8 cellular contexts compared by ENCODE assay signal in the genomic region with DNA sequence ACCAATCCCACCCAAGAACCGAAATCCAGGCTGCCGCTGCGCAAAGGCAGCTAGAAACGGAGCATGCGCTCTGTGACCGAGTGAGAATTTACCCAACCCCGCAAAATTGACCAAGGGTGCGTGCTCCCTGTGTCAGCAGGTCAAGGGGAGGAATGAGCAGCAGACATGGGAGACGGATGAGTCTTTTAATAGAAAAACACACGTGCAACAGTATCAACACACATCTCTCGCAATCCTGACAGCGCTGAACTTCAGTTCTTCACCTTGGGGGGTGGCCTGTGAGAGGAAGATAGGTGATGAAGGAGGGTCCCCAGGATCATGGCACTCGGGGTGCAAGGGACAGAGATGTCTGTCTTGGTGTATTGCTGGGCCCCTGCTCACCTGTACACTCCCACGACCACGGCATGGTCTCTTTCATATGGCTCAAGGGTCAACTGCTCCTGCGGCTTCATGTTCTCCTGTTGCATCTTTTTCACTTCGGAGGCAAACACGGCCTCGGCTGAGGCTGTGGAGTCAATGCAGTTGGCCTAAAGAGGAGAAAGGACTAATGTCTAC. TPM values are rescaled to one million over a fixed set of nuclear protein-coding genes. Genes with fewer than 3 reads are reported as not detected.
DNase-seq lines count a peak whose midpoint lies in the region; ATAC-seq, FAIRE-seq and TF ChIP-seq lines count a peak whose summit lies in the region.

No MANE protein-coding gene starts in this region.

- no peaks in the 10 kb centered on the region for H3K27me3 ChIP-seq in Peyer's patch
- no peaks in the 10 kb centered on the region for H3K27me3 ChIP-seq in esophagus (ENCODE audit: control insufficient read depth in 1 of 2, insufficient read depth in 2 of 2, low read length in 2 of 2)
- no peaks in the 10 kb centered on the region for H3K27me3 ChIP-seq in prostate gland (replicated peaks; ENCODE audit: insufficient read depth)

- 41 to 43% methylated on average over 19 of the region's 19 CpGs for WGBS in esophagus, 2 donors
- 44% methylated on average over 19 of the region's 19 CpGs for WGBS in prostate gland

- H3K4me3 ChIP-seq in Peyer's patch: peak overlapping the region; percentile 83 to 100 (median 90)
- peak overlapping the region in 1 of 2 donors; percentile 86 for H3K4me3 ChIP-seq in esophagus (ENCODE audit: low read depth in 1 of 2, low read length in 2 of 2)
- H3K4me3 ChIP-seq in prostate gland: peak overlapping the region; percentile 80 to 84

- TF ChIP-seq CTCF in Peyer's patch (IDR thresholded peaks at IDR 0.05): no peak
- peak in 1 of 4 experiments; percentile 4 for TF ChIP-seq CTCF in prostate gland (IDR thresholded peaks at IDR 0.05)

- H3K36me3 ChIP-seq in Peyer's patch (peaks cover 0 to 73% (median 0%) of the 10 kb centered on the region in 3 donors), esophagus (ENCODE audit: control insufficient read depth in 2 of 2, insufficient read depth in 2 of 2, low read length in 1 of 2) (peaks cover 20 to 40% of the 10 kb centered on the region in 2 donors), prostate gland (peaks cover 5 to 17% of the 10 kb centered on the region in 2 donors)

- no peak for TF ChIP-seq POLR2A in Peyer's patch (IDR thresholded peaks at IDR 0.05)
- no peak for TF ChIP-seq POLR2A in prostate gland (IDR thresholded peaks at IDR 0.05)
- TF ChIP-seq POLR2A in erythroblast (IDR thresholded peaks at IDR 0.05; ENCODE audit: low read length): no peak

- peaks cover 0 to 18% (median 6%) of the 10 kb centered on the region in 4 donors for H3K4me1 ChIP-seq in Peyer's patch
- H3K4me1 ChIP-seq in esophagus (ENCODE audit: control insufficient read depth in 2 of 2, insufficient read depth in 2 of 2, low read length in 1 of 2): peaks cover 0 to 7% of the 10 kb centered on the region in 2 donors
- peaks cover 8% of the 10 kb centered on the region for H3K4me1 ChIP-seq in prostate gland (replicated peaks)

- FAIRE-seq in GM18507 (lab: Jason Lieb, UNC): peak; percentile 97

- ATAC-seq in GM21423 (IDR thresholded peaks at IDR 0.05; ENCODE audit: unreplicated experiment): no peak

- H3K9me3 ChIP-seq in Peyer's patch: no peaks in the 10 kb centered on the region
- H3K9me3 ChIP-seq in esophagus (ENCODE audit: control insufficient read depth in 2 of 2, insufficient read depth in 1 of 2, low read depth in 1 of 2, low read length in 1 of 2): no peaks in the 10 kb centered on the region
- no peaks in the 10 kb centered on the region for H3K9me3 ChIP-seq in prostate gland

- intact Hi-C loops in prostate gland (cut with DNase I): no loop called here

- peak overlapping the region; percentile 35 to 85 (median 74) for H3K27ac ChIP-seq in Peyer's patch
- peak overlapping the region; percentile 67 to 74 for H3K27ac ChIP-seq in esophagus (ENCODE audit: low read depth in 2 of 2, low read length in 1 of 2)
- H3K27ac ChIP-seq in prostate gland: peak overlapping the region; percentile 92 to 96

- DNase-seq in GM18507 (ENCODE audit: extremely low spot score, insufficient read length, low read depth) (no peak), Peyer's patch (no peak), prostate gland (ENCODE audit: low spot score) (no peak), SKM-1 treated with dmso at 0.1 percent for 144 hours (lab: John Stamatoyannopoulos, UW; ENCODE audit: unreplicated experiment) (no peak), erythroblast (lab: John Stamatoyannopoulos, UW) (no peak), NOMO-1 treated with DMSO at 0.1 percent for 48 hours (lab: John Stamatoyannopoulos, UW; ENCODE audit: unreplicated experiment) (no peak)

RNA-seq across cellular contexts. Expression of gene DYRK1B, which starts 0.4 kb away (rescaled TPM):
- total RNA-seq in Peyer's patch (10 to 100 TPM in 3 of 4 donors, 1 to 10 TPM in 1; 8.3 to 38.7 (median 17.3) TPM), prostate gland (10 to 100 TPM; 18.2 to 48.7 TPM)
- 10 to 100 TPM in 1 of 2 donors, 1 to 10 TPM in 1; 6.8 to 13.0 TPM for polyA plus RNA-seq in esophagus

RNA-seq across cellular contexts. Expression of gene FBL, which starts 11.8 kb away (rescaled TPM):
- total RNA-seq in Peyer's patch (100 to 1,000 TPM in 3 of 4 donors, 10 to 100 TPM in 1; 42.4 to 206 (median 103) TPM), prostate gland (100 to 1,000 TPM; 139 to 224 TPM)
- 100 to 1,000 TPM; 174 to 366 TPM for polyA plus RNA-seq in esophagus

RNA-seq across cellular contexts. Expression of gene LEUTX, which starts 55.7 kb away (rescaled TPM):
- total RNA-seq in Peyer's patch: not detected
- polyA plus RNA-seq in esophagus: under 1 TPM in 1 of 2 donors, not detected in 1; 0.06 TPM
- not detected for total RNA-seq in prostate gland
